ENCODE assay signal across 14 cellular contexts in the genomic region with DNA sequence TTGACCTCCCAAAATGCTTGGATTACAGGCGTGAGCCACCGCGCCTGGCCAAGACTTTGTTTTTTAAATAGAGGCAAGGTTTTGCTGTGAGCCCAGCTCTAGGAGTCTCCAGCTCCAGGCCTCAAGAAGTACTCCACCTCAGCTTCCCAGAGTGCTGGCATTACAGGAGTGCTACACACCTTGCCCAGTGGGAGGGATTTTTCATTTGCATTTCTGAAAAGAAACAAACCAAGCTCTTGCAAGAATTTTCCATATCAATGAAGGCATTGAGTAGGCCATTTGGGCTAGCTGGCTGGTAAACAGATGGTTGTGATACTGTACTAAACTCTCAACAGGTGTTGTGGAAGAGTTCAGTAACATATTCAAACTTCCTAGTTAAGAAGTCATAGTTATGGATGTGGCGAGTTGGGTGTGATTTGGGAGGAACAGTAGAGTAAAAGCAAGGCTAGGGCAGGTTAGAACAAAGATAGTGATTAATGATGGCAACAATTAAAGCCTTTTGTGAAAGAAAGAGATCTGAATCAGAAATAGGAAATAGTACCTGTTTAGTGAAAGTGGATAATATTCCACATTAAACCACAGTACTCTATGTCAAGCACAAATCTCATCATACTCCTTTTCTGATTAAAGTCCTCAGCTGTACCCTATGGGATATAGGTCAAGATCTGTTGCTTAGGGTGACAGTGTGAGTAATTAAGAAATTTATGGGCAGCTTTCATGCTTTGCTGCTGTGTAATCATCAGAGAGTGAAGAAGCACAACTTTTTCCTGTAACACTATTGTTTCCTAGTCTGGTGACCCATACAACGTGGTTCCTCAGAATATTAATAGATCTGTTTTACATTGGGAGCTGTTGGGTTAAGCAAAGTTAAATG. TPM values are rescaled to one million over a fixed set of nuclear protein-coding genes. Genes with fewer than 3 reads are reported as not detected.
DNase-seq lines count a peak whose midpoint lies in the region; ATAC-seq and TF ChIP-seq lines count a peak whose summit lies in the region.
"Had no signal": no experiment of that assay in that cellular context is flagged by ENCODE, and none has a peak within 500 bp of the region (broad histone marks: within the 10 kb centered on the region; RNA-seq: fewer than 3 reads in every experiment).

No MANE protein-coding gene starts in this region.

- 66% methylated on average over 4 to 5 of the region's 5 CpGs for WGBS in esophagus squamous epithelium, 2 donors

- no peak for TF ChIP-seq POLR2A in esophagus squamous epithelium (IDR thresholded peaks at IDR 0.05)

- H3K9me3 ChIP-seq in left ventricle myocardium inferior (replicated peaks) (no peaks in the 10 kb centered on the region), esophagus squamous epithelium (no peaks in the 10 kb centered on the region)
- H3K9me3 ChIP-seq: mucosa of descending colon, psoas muscle had no signal

- H3K4me1 Mint-ChIP-seq in WTC11 = peaks cover 83% of the 10 kb centered on the region
- peaks cover 12% of the 10 kb centered on the region for H3K4me1 Mint-ChIP-seq in type B pancreatic cell (ENCODE audit: unreplicated experiment)
- H3K4me1 Mint-ChIP-seq in glutamatergic neuron (ENCODE audit: low read depth, unreplicated experiment) = peaks cover 15% of the 10 kb centered on the region

- H3K27me3 ChIP-seq in left ventricle myocardium inferior (ENCODE audit: low read depth) (no peaks in the 10 kb centered on the region), esophagus squamous epithelium (no peaks in the 10 kb centered on the region)
- H3K27me3 ChIP-seq: dorsolateral prefrontal cortex had no signal

- peaks cover 82% of the 10 kb centered on the region for H3K36me3 ChIP-seq in left ventricle myocardium inferior
- peaks cover 6 to 87% (median 51%) of the 10 kb centered on the region in 3 donors for H3K36me3 ChIP-seq in esophagus squamous epithelium

- H3K9me3 Mint-ChIP-seq in WTC11 = no peaks in the 10 kb centered on the region
- no peaks in the 10 kb centered on the region for H3K9me3 Mint-ChIP-seq in type B pancreatic cell
- H3K9me3 Mint-ChIP-seq in glutamatergic neuron (ENCODE audit: unreplicated experiment) = no peaks in the 10 kb centered on the region

- CTCF ChIA-PET in WTC11 (lab: Charles Lee) = interaction anchor here (0.7 to 1.5 kb wide), 6 partner anchors 13 to 1527 kb away, joined by 3 to 5 read pairs (median 4); partner anchors contain the start of gene NDUFS5

- H3K27ac ChIP-seq in left ventricle myocardium inferior (replicated peaks) (peak overlapping the region; percentile 76), esophagus squamous epithelium (peak overlapping the region; percentile 30 to 73 (median 60))
- H3K27ac ChIP-seq: psoas muscle had no signal

- no peak for TF ChIP-seq CTCF in left ventricle myocardium inferior (IDR thresholded peaks at IDR 0.05; ENCODE audit: borderline replicate concordance)
- no peak for TF ChIP-seq CTCF in WTC11 (IDR thresholded peaks at IDR 0.05)
- TF ChIP-seq CTCF in esophagus squamous epithelium (IDR thresholded peaks at IDR 0.05) = no peak
- no peak for TF ChIP-seq CTCF in type B pancreatic cell (conservative IDR thresholded peaks at IDR 0.05)
- no peak for TF ChIP-seq CTCF in glutamatergic neuron (IDR thresholded peaks at IDR 0.05; ENCODE audit: partially characterized antibody, unreplicated experiment)

- POLR2A ChIA-PET in WTC11 (lab: Charles Lee) = interaction anchor here (0.6 to 0.9 kb wide), 2 partner anchors 24 to 104 kb away, joined by 3 to 4 read pairs; partner anchors contain the start of gene NDUFS5

- H3K4me3 Mint-ChIP-seq in WTC11 (peak overlapping the region; percentile 26), type B pancreatic cell (no peak overlapping the region), glutamatergic neuron (ENCODE audit: unreplicated experiment) (no peak overlapping the region)

- peaks cover 54% of the 10 kb centered on the region for H3K4me1 ChIP-seq in left ventricle myocardium inferior
- peaks cover 22 to 47% (median 29%) of the 10 kb centered on the region in 3 donors for H3K4me1 ChIP-seq in esophagus squamous epithelium

- H3K27ac Mint-ChIP-seq in WTC11 = peak overlapping the region; percentile 98
- H3K27ac Mint-ChIP-seq in type B pancreatic cell = peak overlapping the region; percentile 52
- H3K27ac Mint-ChIP-seq in glutamatergic neuron (ENCODE audit: unreplicated experiment) = no peak overlapping the region

- ATAC-seq in Right ventricle myocardium inferior (no peak), WTC11 (peak; percentile 92)
- ATAC-seq: mucosa of descending colon, psoas muscle had no signal

- H3K36me3 Mint-ChIP-seq in WTC11 (peaks cover 85% of the 10 kb centered on the region), type B pancreatic cell (peaks cover 46% of the 10 kb centered on the region), glutamatergic neuron (ENCODE audit: unreplicated experiment) (peaks cover 4% of the 10 kb centered on the region)

- intact Hi-C loops in left ventricle myocardium inferior (cut with micrococcal nuclease) (no loop called here), Right ventricle myocardium inferior (cut with DNase I) (no loop called here), esophagus squamous epithelium (cut with DNase I) (no loop called here)

- no peak for DNase-seq in left ventricle myocardium inferior
- no peak for DNase-seq in Right ventricle myocardium inferior (ENCODE audit: missing footprints)
- DNase-seq in WTC11 (ENCODE audit: low spot score) = peak; percentile 36
- DNase-seq in esophagus squamous epithelium (lab: John Stamatoyannopoulos, UW) = no peak
- DNase-seq in type B pancreatic cell (ENCODE audit: extremely low spot score, unreplicated experiment) = no peak
- no peak for DNase-seq in glutamatergic neuron
- no peak for DNase-seq in COLO829 (ENCODE audit: low spot score)
- no peak for DNase-seq in NCI-H1105 treated with DMSO at 0.1 percent for 48 hours (lab: John Stamatoyannopoulos, UW)
- DNase-seq: aorta, dorsolateral prefrontal cortex, mucosa of descending colon, NCI-H1092 treated with DMSO at 0.1 percent for 48 hours, psoas muscle, SIG-M5 had no signal

- H3K4me3 ChIP-seq in left ventricle myocardium inferior = no peak overlapping the region
- no peak overlapping the region for H3K4me3 ChIP-seq in esophagus squamous epithelium
- H3K4me3 ChIP-seq: dorsolateral prefrontal cortex, mucosa of descending colon, psoas muscle had no signal

- no peaks in the 10 kb centered on the region for H3K27me3 Mint-ChIP-seq in WTC11 (ENCODE audit: low read depth)
- no peaks in the 10 kb centered on the region for H3K27me3 Mint-ChIP-seq in type B pancreatic cell
- no peaks in the 10 kb centered on the region for H3K27me3 Mint-ChIP-seq in glutamatergic neuron (ENCODE audit: unreplicated experiment)

TF ChIP-seq in WTC11, 78 proteins besides CTCF, POLR2A, EP300 and RAD21 (continues in another document):
- TF ChIP-seq SMAD3 (CRISPR knock-in tag; IDR thresholded peaks at IDR 0.05; ENCODE audit: borderline replicate concordance) (no peak), FOXP1 (CRISPR knock-in tag; IDR thresholded peaks at IDR 0.05; ENCODE audit: borderline replicate concordance) (no peak), FOXP4 (CRISPR knock-in tag; IDR thresholded peaks at IDR 0.05) (peak; percentile 96; the same call in 1 of the 2 replicates)

RNA-seq across cellular contexts. Expression of gene AKIRIN1, which starts 10.7 kb away (rescaled TPM):
- total RNA-seq in left ventricle myocardium inferior = 61.5 TPM
- total RNA-seq in Right ventricle myocardium inferior = 65.7 TPM
- 183 to 214 TPM (median 212 TPM) in 3 replicates for total RNA-seq in WTC11 (2021)
- total RNA-seq in esophagus squamous epithelium = 10 to 100 TPM; 23.5 to 30.0 (median 27.1) TPM
- 67.4 and 73.0 TPM in 2 replicates for total RNA-seq in type B pancreatic cell (ENCODE audit: low replicate concordance)
- total RNA-seq in glutamatergic neuron (ENCODE audit: unreplicated experiment) = 95.5 TPM

RNA-seq across cellular contexts. Expression of gene NDUFS5, which starts 24.4 kb away (rescaled TPM):
- total RNA-seq in left ventricle myocardium inferior (696 TPM), Right ventricle myocardium inferior (776 TPM), WTC11 (2021) (402 to 430 TPM (median 414 TPM) in 3 replicates), esophagus squamous epithelium (100 to 1,000 TPM; 300 to 496 (median 418) TPM), type B pancreatic cell (ENCODE audit: low replicate concordance) (212 and 252 TPM in 2 replicates), glutamatergic neuron (ENCODE audit: unreplicated experiment) (320 TPM)
